ENCODE assay signal across 22 cellular contexts in genomic region chr12:34297126-34297789, GRCh38.
"Had no signal": no experiment of that assay in that cellular context is flagged by ENCODE, and none has a peak within 500 bp of the region (broad histone marks: within the 10 kb centered on the region; RNA-seq: fewer than 3 reads in every experiment).

No MANE protein-coding gene starts in this region.

- H3K36me3 ChIP-seq: cardiac muscle cell, neutrophil, ovary, upper lobe of right lung, WERI-Rb-1 had no signal

- H3K4me1 ChIP-seq: body of pancreas, foreskin keratinocyte, upper lobe of right lung had no signal

- H3K4me3 ChIP-seq: body of pancreas, cardiac muscle cell, ovary, upper lobe of right lung had no signal

- H3K4me3 Mint-ChIP-seq: activated naive CD4-positive, alpha-beta T cell treated with anti-CD3 and anti-CD28 coated beads, Interleukin-2, amount 10 ng/mL, durations not matched to agents 7 days and 5 days; activated naive CD8-positive, alpha-beta T cell treated with anti-CD3 and anti-CD28 coated beads, Interleukin-2, amount 50 U/mL, for 24 hours; immature natural killer cell; memory B cell; nephron; T-cell; T-helper 2 cell treated with Interferon-gamma antibody and Interleukin-4, amounts not matched to agents 5 μg/mL and 100 μg/mL, for 36 hours had no signal

- H3K27ac ChIP-seq: body of pancreas, cardiac muscle cell, foreskin keratinocyte, neutrophil, ovary, upper lobe of right lung, WERI-Rb-1 had no signal

- H3K27me3 Mint-ChIP-seq: activated naive CD4-positive, alpha-beta T cell treated with anti-CD3 and anti-CD28 coated beads, Interleukin-2, amount 10 ng/mL, durations not matched to agents 7 days and 5 days; activated naive CD8-positive, alpha-beta T cell treated with anti-CD3 and anti-CD28 coated beads, Interleukin-2, amount 50 U/mL, for 24 hours; T-cell had no signal

- ATAC-seq: activated naive CD8-positive, alpha-beta T cell treated with anti-CD3 and anti-CD28 coated beads, Interleukin-2, amount 50 U/mL, for 24 hours; body of pancreas; foreskin keratinocyte; T-cell; upper lobe of right lung had no signal

- H3K27ac Mint-ChIP-seq: activated naive CD4-positive, alpha-beta T cell treated with anti-CD3 and anti-CD28 coated beads, Interleukin-2, amount 10 ng/mL, durations not matched to agents 7 days and 5 days; activated naive CD8-positive, alpha-beta T cell treated with anti-CD3 and anti-CD28 coated beads, Interleukin-2, amount 50 U/mL, for 24 hours; activated T-helper 2 cell treated with anti-CD3 and anti-CD28 coated beads, Interferon-gamma antibody, Interleukin-2, Interleukin-4, amounts not matched to agents 10 μg/mL and 5 μg/mL and 100 μg/mL, durations not matched to agents 14 hours and 24 hours and 36 hours; immature natural killer cell; memory B cell; nephron; T-cell; T-helper 2 cell treated with Interferon-gamma antibody and Interleukin-4, amounts not matched to agents 5 μg/mL and 100 μg/mL, for 36 hours had no signal

- H3K9me3 ChIP-seq: ovary, upper lobe of right lung had no signal

- H3K4me1 Mint-ChIP-seq: activated naive CD4-positive, alpha-beta T cell treated with anti-CD3 and anti-CD28 coated beads, Interleukin-2, amount 10 ng/mL, durations not matched to agents 7 days and 5 days; activated naive CD8-positive, alpha-beta T cell treated with anti-CD3 and anti-CD28 coated beads, Interleukin-2, amount 50 U/mL, for 24 hours; immature natural killer cell; memory B cell; nephron; T-cell had no signal

- DNase-seq: activated CD4-positive, alpha-beta T cell treated with anti-CD3 and anti-CD28 coated beads, Interleukin-2, amount 50 U/mL, for 1 hour; activated naive CD4-positive, alpha-beta T cell treated with anti-CD3 and anti-CD28 coated beads, Interleukin-2, amount 10 ng/mL, durations not matched to agents 7 days and 5 days; activated naive CD8-positive, alpha-beta T cell treated with anti-CD3 and anti-CD28 coated beads, Interleukin-2, amount 50 U/mL, for 24 hours; activated T-cell treated with anti-CD3 and anti-CD28 coated beads, Interleukin-2, amount 50 U/mL, for 1 hour; dermis blood vessel endothelial cell; effector CD8-positive, alpha-beta T cell; foreskin keratinocyte; immature natural killer cell; kidney glomerular epithelial cell; stimulated activated CD4-positive, alpha-beta T cell treated with anti-CD3 and anti-CD28 coated beads, Interleukin-4, amount 100 ng/mL, for 24 hours; stimulated activated naive CD4-positive, alpha-beta T cell treated with Interleukin-2 at 50 U/mL for 16 hours; WERI-Rb-1 had no signal

- H3K36me3 Mint-ChIP-seq: memory B cell, T-cell had no signal

- H3K27me3 ChIP-seq: body of pancreas, cardiac muscle cell, foreskin keratinocyte, neutrophil, ovary, upper lobe of right lung had no signal
